In the genomic region with DNA sequence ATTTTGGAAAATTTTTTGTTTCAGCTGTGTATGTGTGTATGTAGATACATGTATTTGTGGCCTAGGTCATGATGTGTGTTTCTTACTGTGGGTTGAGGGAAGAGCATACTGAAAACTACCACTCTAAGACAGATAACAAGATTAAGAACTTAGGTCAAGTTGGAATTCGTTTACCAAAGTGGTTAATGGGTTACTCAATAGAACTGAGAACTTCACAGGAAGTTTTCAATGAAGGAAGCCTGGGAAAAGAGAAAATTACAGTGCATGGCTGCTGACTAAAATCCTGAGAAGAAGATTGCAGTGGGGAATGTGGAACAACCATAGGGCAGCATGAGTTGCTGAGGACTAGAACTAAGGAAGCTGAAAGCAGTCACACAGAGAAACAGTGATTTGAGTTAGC, we compare ENCODE assay signal across 30 cellular contexts. TPM values are rescaled to one million over a fixed set of nuclear protein-coding genes. Genes with fewer than 3 reads are reported as not detected.
A peak's percentile ranks its signal among the peaks of the same experiment; 100 is the strongest.
DNase-seq lines count a peak whose midpoint lies in the region; ATAC-seq and TF ChIP-seq lines count a peak whose summit lies in the region.
"Had no signal": no experiment of that assay in that cellular context is flagged by ENCODE, and none has a peak within 500 bp of the region (broad histone marks: within the 10 kb centered on the region; RNA-seq: fewer than 3 reads in every experiment).

No MANE protein-coding gene starts in this region.

- H3K4me3 ChIP-seq in RWPE2 (ENCODE audit: severe bottlenecking), result no peak overlapping the region
- H3K4me3 ChIP-seq: GM12878, K562, SJCRH30 had no signal

- no peak overlapping the region for H3K4me3 Mint-ChIP-seq in type B pancreatic cell
- H3K4me3 Mint-ChIP-seq: CD4-positive, alpha-beta memory T cell had no signal

- H3K27ac Mint-ChIP-seq in type B pancreatic cell, result no peak overlapping the region
- H3K27ac Mint-ChIP-seq: CD4-positive, alpha-beta memory T cell had no signal

- peak; percentile 40 for ATAC-seq in HG02678 (IDR thresholded peaks at IDR 0.05; ENCODE audit: unreplicated experiment)
- no peak for ATAC-seq in RWPE2 (ENCODE audit: low read depth)
- ATAC-seq in HG02759 (IDR thresholded peaks at IDR 0.05; ENCODE audit: unreplicated experiment), result no peak
- no peak for ATAC-seq in GM18858 (IDR thresholded peaks at IDR 0.05; ENCODE audit: unreplicated experiment)
- ATAC-seq: GM12878, K562, Right ventricle myocardium inferior, SK-N-SH treated with all-trans-retinoic acid at 6 μM for 48 hours had no signal

- no peaks in the 10 kb centered on the region for H3K36me3 Mint-ChIP-seq in type B pancreatic cell
- H3K36me3 Mint-ChIP-seq: CD4-positive, alpha-beta memory T cell had no signal

- no peaks in the 10 kb centered on the region for H3K4me1 Mint-ChIP-seq in type B pancreatic cell (ENCODE audit: unreplicated experiment)
- H3K4me1 Mint-ChIP-seq: CD4-positive, alpha-beta memory T cell had no signal

- H3K4me1 ChIP-seq in RWPE2 (ENCODE audit: insufficient read depth, poor library complexity, severe bottlenecking), result peaks cover 37% of the 10 kb centered on the region
- H3K4me1 ChIP-seq: SJCRH30 had no signal

- H3K27me3 ChIP-seq in RWPE2 (ENCODE audit: insufficient read depth, poor library complexity, severe bottlenecking), result no peaks in the 10 kb centered on the region
- H3K27me3 ChIP-seq: SJCRH30 had no signal

- no peaks in the 10 kb centered on the region for H3K9me3 ChIP-seq in RWPE2 (ENCODE audit: severe bottlenecking)
- H3K9me3 ChIP-seq: SJCRH30 had no signal

- H3K9me3 Mint-ChIP-seq in type B pancreatic cell, result no peaks in the 10 kb centered on the region

- H3K36me3 ChIP-seq in RWPE2 (ENCODE audit: low read depth), result no peaks in the 10 kb centered on the region
- H3K36me3 ChIP-seq: SJCRH30 had no signal

- peaks cover 8% of the 10 kb centered on the region for H3K27me3 Mint-ChIP-seq in type B pancreatic cell
- H3K27me3 Mint-ChIP-seq: CD4-positive, alpha-beta memory T cell had no signal

- peak overlapping the region; percentile 55 for H3K27ac ChIP-seq in RWPE2 (ENCODE audit: poor library complexity, severe bottlenecking)
- H3K27ac ChIP-seq: SJCRH30 had no signal

- TF ChIP-seq CTCF in RWPE2 (IDR thresholded peaks at IDR 0.05; ENCODE audit: poor library complexity, severe bottlenecking) (no peak), type B pancreatic cell (conservative IDR thresholded peaks at IDR 0.05) (no peak)

- DNase-seq in RWPE2 (ENCODE audit: low spot score), result no peak
- peak; percentile 30 for DNase-seq in iris pigment epithelial cell (ENCODE audit: low read depth)
- peak; percentile 54 for DNase-seq in renal cortical epithelial cell (ENCODE audit: low read depth)
- no peak for DNase-seq in type B pancreatic cell (ENCODE audit: extremely low spot score, unreplicated experiment)
- DNase-seq: C1 segment of cervical spinal cord; CD4-positive, alpha-beta memory T cell; COR-L47; DMS79; EL; GDM1; H7; Kasumi-1; MM.1S; NCI-H1694; NCI-H2081; NCI-H226; NCI-H510A; NCI-H69; NK-92 treated with Interleukin-12 subunit alpha and Interleukin-12 subunit beta, amount 100 ng/mL, for 24 hours; PC-3; SJCRH30 had no signal

RNA-seq across cellular contexts. Expression of gene FOXG1, which starts 21.4 kb away (rescaled TPM):
- total RNA-seq in renal cortical epithelial cell (not detected in 2 replicates), type B pancreatic cell (ENCODE audit: low replicate concordance) (0.10 and 1.7 TPM in 2 replicates)
- total RNA-seq: A673; CD4-positive, alpha-beta memory T cell; HT1080; PC-3; Right ventricle myocardium inferior had no signal

Comparison
In these comparisons a context has a peak if more than half of its experiments do, and no peak if none do; other contexts are left out.
1. DNase-seq: peak in iris pigment epithelial cell (single experiment) and renal cortical epithelial cell (single experiment); none in RWPE2 (single experiment) and type B pancreatic cell (single experiment).